Comparison of ENCODE assay signal across 19 cellular contexts in genomic region chr20:4169360-4170214, GRCh38. TPM values are rescaled to one million over a fixed set of nuclear protein-coding genes. Genes with fewer than 3 reads are reported as not detected.
A peak's percentile ranks its signal among the peaks of the same experiment; 100 is the strongest.
DNase-seq lines count a peak whose midpoint lies in the region; ATAC-seq and TF ChIP-seq lines count a peak whose summit lies in the region.
"Had no signal": no experiment of that assay in that cellular context is flagged by ENCODE, and none has a peak within 500 bp of the region (broad histone marks: within the 10 kb centered on the region; RNA-seq: fewer than 3 reads in every experiment).

No MANE protein-coding gene starts in this region.

- H3K27me3 ChIP-seq in dorsolateral prefrontal cortex (no peaks in the 10 kb centered on the region), parathyroid adenoma (ENCODE audit: control insufficient read depth, insufficient read depth, low read length) (no peaks in the 10 kb centered on the region)
- H3K27me3 ChIP-seq: esophagus muscularis mucosa, heart left ventricle, MG63 had no signal

- H2AFZ ChIP-seq in parathyroid adenoma = no peak overlapping the region

- in situ Hi-C loops in ACHN (cut with HindIII; ENCODE audit: low pct_ligation_motif_present, low pct_unique_long_range_greater_than_20kb, low sequenced_read_pairs) = no loop called here

- no peak for ATAC-seq in HG03521 (IDR thresholded peaks at IDR 0.05; ENCODE audit: unreplicated experiment)
- ATAC-seq: heart left ventricle, SK-N-SH treated with all-trans-retinoic acid at 6 μM for 48 hours had no signal

- H3K4me3 Mint-ChIP-seq in activated CD4-positive, alpha-beta T cell treated with anti-CD3 and anti-CD28 coated beads, Interleukin-2, amount 10 ng/mL, durations not matched to agents 24 days and 14 days = peak overlapping the region; percentile 2
- H3K4me3 Mint-ChIP-seq: activated B cell treated with CpG ODN at 0.5 μM for 24 hours had no signal

- no peaks in the 10 kb centered on the region for H3K36me3 ChIP-seq in HEK293 (ENCODE audit: control insufficient read depth in 2 of 2, insufficient read depth in 1 of 2, low read length in 2 of 2)
- H3K36me3 ChIP-seq in parathyroid adenoma (ENCODE audit: control insufficient read depth, insufficient read depth, low read length) = no peaks in the 10 kb centered on the region
- H3K36me3 ChIP-seq: esophagus muscularis mucosa, heart left ventricle, MG63 had no signal

- no peaks in the 10 kb centered on the region for H3K9me3 Mint-ChIP-seq in activated CD4-positive, alpha-beta T cell treated with anti-CD3 and anti-CD28 coated beads, Interleukin-2, amount 10 ng/mL, durations not matched to agents 24 days and 14 days
- H3K9me3 Mint-ChIP-seq: activated B cell treated with CpG ODN at 0.5 μM for 24 hours had no signal

- H3K4me1 ChIP-seq in HEK293 (ENCODE audit: control insufficient read depth, insufficient read depth, low read length) (peaks cover 4% of the 10 kb centered on the region; the same call in 1 of the 2 replicates), parathyroid adenoma (peaks cover 23% of the 10 kb centered on the region)

- H3K4me1 Mint-ChIP-seq in activated CD4-positive, alpha-beta T cell treated with anti-CD3 and anti-CD28 coated beads, Interleukin-2, amount 10 ng/mL, durations not matched to agents 24 days and 14 days = peaks cover 54% of the 10 kb centered on the region

- TF ChIP-seq CTCF in HEK293 (tag by site-specific recombination; IDR thresholded peaks at IDR 0.05) (no peak), dorsolateral prefrontal cortex (IDR thresholded peaks at IDR 0.05 in 54 of 56, conservative IDR thresholded peaks at IDR 0.05 in 2 of 56; ENCODE audit: low read depth in 1 of 56, partially characterized antibody in 56 of 56) (no peak), parathyroid adenoma (IDR thresholded peaks at IDR 0.05) (no peak)

- H3K9me3 ChIP-seq in HEK293 (ENCODE audit: control insufficient read depth, insufficient read depth, low read depth, low read length) (no peaks in the 10 kb centered on the region), parathyroid adenoma (ENCODE audit: control insufficient read depth, low read length) (no peaks in the 10 kb centered on the region)
- H3K9me3 ChIP-seq: esophagus muscularis mucosa, heart left ventricle, MG63 had no signal

- no peak overlapping the region for H3K4me3 ChIP-seq in HEK293 (ENCODE audit: low read depth, low read length)
- H3K4me3 ChIP-seq in dorsolateral prefrontal cortex = no peak overlapping the region
- no peak overlapping the region for H3K4me3 ChIP-seq in parathyroid adenoma (ENCODE audit: low read depth, low read length)
- H3K4me3 ChIP-seq: esophagus muscularis mucosa, heart left ventricle, MG63 had no signal

- CTCF ChIA-PET in HEK293 (lab: Yijun Ruan, JAX) = interaction anchor here (0.6 to 1.7 kb wide), 4 partner anchors 59 to 77 kb away, joined by 3 to 10 read pairs (median 4); no protein-coding TSS in a partner anchor

- H3K79me2 ChIP-seq in parathyroid adenoma = peaks cover 60% of the 10 kb centered on the region

- POLR2A ChIA-PET in HEK293 (lab: Yijun Ruan, JAX) = no interaction called here

- H3K27ac ChIP-seq in HEK293 (ENCODE audit: extremely low read depth, low read depth, low read length) = no peak overlapping the region
- H3K27ac ChIP-seq in dorsolateral prefrontal cortex = peak overlapping the region in 57 of 59 donors; percentile 25 to 98 (median 95)
- H3K27ac ChIP-seq in parathyroid adenoma = peak overlapping the region; percentile 97
- H3K27ac ChIP-seq: esophagus muscularis mucosa, heart left ventricle had no signal

- no peak overlapping the region for H3K9ac ChIP-seq in parathyroid adenoma

- intact Hi-C loops in activated CD4-positive, alpha-beta T cell treated with anti-CD3 and anti-CD28 coated beads, Interleukin-2, amount 10 ng/mL, durations not matched to agents 24 days and 14 days (cut with micrococcal nuclease) = no loop called here
- intact Hi-C loops in dorsolateral prefrontal cortex (cut with DNase I) = no loop called here

- peak overlapping the region; percentile 17 for H3K27ac Mint-ChIP-seq in activated CD4-positive, alpha-beta T cell treated with anti-CD3 and anti-CD28 coated beads, Interleukin-2, amount 10 ng/mL, durations not matched to agents 24 days and 14 days
- H3K27ac Mint-ChIP-seq: activated B cell treated with CpG ODN at 0.5 μM for 24 hours had no signal

- H3K27me3 Mint-ChIP-seq in activated CD4-positive, alpha-beta T cell treated with anti-CD3 and anti-CD28 coated beads, Interleukin-2, amount 10 ng/mL, durations not matched to agents 24 days and 14 days = no peaks in the 10 kb centered on the region

- DNase-seq in activated CD4-positive, alpha-beta T cell treated with anti-CD3 and anti-CD28 coated beads, Interleukin-2, amount 10 ng/mL, durations not matched to agents 24 days and 14 days = peak; percentile 66
- no peak for DNase-seq in activated CD4-positive, alpha-beta T cell treated with anti-CD3 and anti-CD28 coated beads for 4 hours
- DNase-seq in dorsolateral prefrontal cortex (no peak), ACHN (no peak), LoVo (ENCODE audit: low spot score) (no peak)
- DNase-seq: activated B cell treated with CpG ODN at 0.5 μM for 24 hours; activated T-cell treated with anti-CD3 and anti-CD28 coated beads, Interleukin-2, amount 50 U/mL, for 1 hour; Calu3; cortex of kidney; GF-D8; heart left ventricle; MG63; NCI-H2029 treated with DMSO at 0.1 percent for 48 hours; NCI-H524 had no signal

- H3K4me2 ChIP-seq in parathyroid adenoma (ENCODE audit: low read length) = no peak overlapping the region

- no peaks in the 10 kb centered on the region for H3K36me3 Mint-ChIP-seq in activated CD4-positive, alpha-beta T cell treated with anti-CD3 and anti-CD28 coated beads, Interleukin-2, amount 10 ng/mL, durations not matched to agents 24 days and 14 days (ENCODE audit: low read depth)

TF ChIP-seq in HEK293, 187 proteins besides CTCF, POLR2A, EP300 and RAD21:
- no peak for TF ChIP-seq KLF16 (tag by site-specific recombination; IDR thresholded peaks at IDR 0.05)
- TF ChIP-seq ZNF664 (tag by site-specific recombination; IDR thresholded peaks at IDR 0.05) = peak; percentile 63; the same call in 1 of the 2 replicates

RNA-seq across cellular contexts. Expression of gene SMOX, which starts 21.0 kb away (rescaled TPM):
- 25.4 and 26.6 TPM in 2 replicates for total RNA-seq in activated CD4-positive, alpha-beta T cell treated with anti-CD3 and anti-CD28 coated beads, Interleukin-2, amount 10 ng/mL, durations not matched to agents 24 days and 14 days
- 100 to 1,000 TPM in 2 of 120 experiments, 10 to 100 TPM in 118; 28.1 to 182 (median 50.5) TPM for total RNA-seq in dorsolateral prefrontal cortex
- total RNA-seq: activated B cell treated with CpG ODN at 0.5 μM for 24 hours had no signal
